In the genomic region with DNA sequence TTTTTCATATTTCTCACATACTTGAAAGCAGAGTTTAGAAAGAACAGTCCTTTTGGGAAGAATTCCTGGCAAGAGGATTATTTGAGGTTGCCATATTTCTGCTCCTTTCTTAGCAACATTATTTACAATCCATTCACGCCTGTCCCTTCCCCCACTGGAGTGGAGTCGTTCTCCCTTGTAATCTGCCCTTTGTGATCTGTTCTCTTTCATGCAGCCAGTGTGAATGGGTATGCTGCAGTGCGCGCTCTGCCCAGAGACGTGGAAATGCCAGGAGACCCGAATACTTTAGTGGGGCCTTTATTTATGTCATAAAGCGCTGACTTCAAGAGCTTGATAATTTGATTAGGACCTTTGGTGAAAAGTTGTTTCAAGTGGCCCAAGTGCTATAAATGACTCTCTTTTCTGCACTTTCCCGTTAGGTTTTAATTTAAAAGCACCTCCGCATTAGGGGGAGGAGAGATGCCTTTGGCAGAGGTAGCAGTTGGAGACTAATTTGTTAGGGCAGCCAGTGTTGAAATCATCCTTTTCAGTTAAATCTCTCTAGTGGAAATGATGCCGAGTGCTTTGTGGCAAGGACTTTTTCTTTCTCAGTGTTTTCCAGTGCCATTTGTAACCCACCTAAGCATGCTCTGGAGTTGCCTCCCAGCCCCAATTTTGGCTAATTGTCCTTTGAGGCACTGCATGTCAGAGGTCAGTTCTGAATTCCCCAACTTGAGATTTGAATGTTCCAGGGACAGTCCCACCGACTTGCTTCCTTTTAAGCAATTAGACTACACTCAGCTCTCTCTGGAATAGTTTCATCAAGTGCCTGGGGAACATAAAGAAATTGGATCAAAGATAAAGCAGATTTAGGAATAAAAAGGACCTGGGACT, we compare ENCODE assay signal across 10 cellular contexts. TPM values are rescaled to one million over a fixed set of nuclear protein-coding genes. Genes with fewer than 3 reads are reported as not detected.
DNase-seq lines count a peak whose midpoint lies in the region; ATAC-seq and TF ChIP-seq lines count a peak whose summit lies in the region.
"Had no signal": no experiment of that assay in that cellular context is flagged by ENCODE, and none has a peak within 500 bp of the region (broad histone marks: within the 10 kb centered on the region; RNA-seq: fewer than 3 reads in every experiment).

No MANE protein-coding gene starts in this region.

- TF ChIP-seq POLR2A in upper lobe of left lung (IDR thresholded peaks at IDR 0.05) = no peak

- CTCF ChIA-PET in naive thymus-derived CD4-positive, alpha-beta T cell (lab: Charles Lee) = interaction anchor here (10.3 to 15.6 kb wide), 2 partner anchors 9 to 22 kb away, joined by 162 to 249 read pairs; no protein-coding TSS in a partner anchor

- H3K27me3 Mint-ChIP-seq in activated naive CD4-positive, alpha-beta T cell treated with anti-CD3 and anti-CD28 coated beads, Interleukin-2, amount 50 U/mL, for 24 hours = no peaks in the 10 kb centered on the region
- H3K27me3 Mint-ChIP-seq in effector memory CD8-positive, alpha-beta T cell = no peaks in the 10 kb centered on the region
- no peaks in the 10 kb centered on the region for H3K27me3 Mint-ChIP-seq in naive thymus-derived CD4-positive, alpha-beta T cell

- WGBS in upper lobe of left lung, 2 donors = 47 to 53% methylated on average over 11 of the region's 11 CpGs

- intact Hi-C loops in naive thymus-derived CD4-positive, alpha-beta T cell (cut with micrococcal nuclease) = loop anchor here in 1 of 2 donors (1.0 kb wide), 1 partner anchor 9 kb away; no protein-coding TSS in a partner anchor

- peaks cover 96% of the 10 kb centered on the region for H3K4me1 Mint-ChIP-seq in activated naive CD4-positive, alpha-beta T cell treated with anti-CD3 and anti-CD28 coated beads, Interleukin-2, amount 50 U/mL, for 24 hours
- H3K4me1 Mint-ChIP-seq in effector memory CD8-positive, alpha-beta T cell (ENCODE audit: low read depth in 2 of 2) = peaks cover 67 to 79% of the 10 kb centered on the region in 2 donors
- peaks cover 62 to 90% (median 84%) of the 10 kb centered on the region in 7 donors for H3K4me1 Mint-ChIP-seq in naive thymus-derived CD4-positive, alpha-beta T cell

- H3K9me3 ChIP-seq in naive thymus-derived CD4-positive, alpha-beta T cell (ENCODE audit: control insufficient read depth in 2 of 3, low read length in 3 of 3) = no peaks in the 10 kb centered on the region
- H3K9me3 ChIP-seq in upper lobe of left lung = no peaks in the 10 kb centered on the region
- H3K9me3 ChIP-seq: BLaER1 treated with 17β-estradiol and CSF1 and Interleukin-3, amounts not matched to agents 10 nM and 100 nM had no signal

- no peak for TF ChIP-seq CTCF in upper lobe of left lung (IDR thresholded peaks at IDR 0.05)

- H3K36me3 ChIP-seq in naive thymus-derived CD4-positive, alpha-beta T cell (ENCODE audit: control insufficient read depth in 2 of 3, insufficient read depth in 3 of 3, low read length in 3 of 3) = peaks cover 0 to 15% (median 0%) of the 10 kb centered on the region in 3 experiments
- no peaks in the 10 kb centered on the region for H3K36me3 ChIP-seq in upper lobe of left lung

- H3K27ac ChIP-seq in naive thymus-derived CD4-positive, alpha-beta T cell (ENCODE audit: low read depth, low read length) = peak overlapping the region; percentile 80
- H3K27ac ChIP-seq in upper lobe of left lung = peak overlapping the region; percentile 77 to 85 (median 82)

- H3K4me3 Mint-ChIP-seq in activated naive CD4-positive, alpha-beta T cell treated with anti-CD3 and anti-CD28 coated beads, Interleukin-2, amount 50 U/mL, for 24 hours = peak overlapping the region; percentile 93
- H3K4me3 Mint-ChIP-seq in effector memory CD8-positive, alpha-beta T cell = peak overlapping the region; percentile 95 to 98
- H3K4me3 Mint-ChIP-seq in naive thymus-derived CD4-positive, alpha-beta T cell = peak overlapping the region; percentile 81 to 98 (median 92)

- ATAC-seq in effector memory CD8-positive, alpha-beta T cell (replicated peaks) = no peak
- no peak for ATAC-seq in naive thymus-derived CD4-positive, alpha-beta T cell
- ATAC-seq in upper lobe of left lung (ENCODE audit: low FRiP score in 2 of 2) (peak in 1 of 2 donors; percentile 22), HG03460 (IDR thresholded peaks at IDR 0.05; ENCODE audit: unreplicated experiment) (no peak)
- ATAC-seq: Panc1 had no signal

- H3K27ac Mint-ChIP-seq in activated naive CD4-positive, alpha-beta T cell treated with anti-CD3 and anti-CD28 coated beads, Interleukin-2, amount 50 U/mL, for 24 hours = peak overlapping the region; percentile 95
- peak overlapping the region; percentile 98 to 99 for H3K27ac Mint-ChIP-seq in effector memory CD8-positive, alpha-beta T cell
- peak overlapping the region; percentile 92 to 99 (median 96) for H3K27ac Mint-ChIP-seq in naive thymus-derived CD4-positive, alpha-beta T cell

- peaks cover 4% of the 10 kb centered on the region for H3K36me3 Mint-ChIP-seq in activated naive CD4-positive, alpha-beta T cell treated with anti-CD3 and anti-CD28 coated beads, Interleukin-2, amount 50 U/mL, for 24 hours
- peaks cover 45% of the 10 kb centered on the region for H3K36me3 Mint-ChIP-seq in effector memory CD8-positive, alpha-beta T cell (ENCODE audit: insufficient read depth)
- H3K36me3 Mint-ChIP-seq in naive thymus-derived CD4-positive, alpha-beta T cell = peaks cover 4 to 25% (median 18%) of the 10 kb centered on the region in 5 donors

- H3K9me3 Mint-ChIP-seq in activated naive CD4-positive, alpha-beta T cell treated with anti-CD3 and anti-CD28 coated beads, Interleukin-2, amount 50 U/mL, for 24 hours = no peaks in the 10 kb centered on the region
- no peaks in the 10 kb centered on the region for H3K9me3 Mint-ChIP-seq in effector memory CD8-positive, alpha-beta T cell
- no peaks in the 10 kb centered on the region for H3K9me3 Mint-ChIP-seq in naive thymus-derived CD4-positive, alpha-beta T cell

- no peaks in the 10 kb centered on the region for H3K27me3 ChIP-seq in naive thymus-derived CD4-positive, alpha-beta T cell (ENCODE audit: control insufficient read depth in 2 of 2, insufficient read depth in 2 of 2, low read length in 2 of 2)
- H3K27me3 ChIP-seq in upper lobe of left lung = no peaks in the 10 kb centered on the region
- H3K27me3 ChIP-seq: BLaER1 treated with 17β-estradiol and CSF1 and Interleukin-3, amounts not matched to agents 10 nM and 100 nM had no signal

- POLR2A ChIA-PET in naive thymus-derived CD4-positive, alpha-beta T cell (lab: Charles Lee) = interaction anchor here (0.7 to 10.9 kb wide), 4 partner anchors 9 to 25 kb away, joined by 3 to 234 read pairs (median 3); no protein-coding TSS in a partner anchor

- no peak for TF ChIP-seq EP300 in upper lobe of left lung (IDR thresholded peaks at IDR 0.05)

- peak overlapping the region; percentile 91 for H3K4me3 ChIP-seq in naive thymus-derived CD4-positive, alpha-beta T cell (ENCODE audit: low read length)
- no peak overlapping the region for H3K4me3 ChIP-seq in upper lobe of left lung
- H3K4me3 ChIP-seq: BLaER1 treated with 17β-estradiol and CSF1 and Interleukin-3, amounts not matched to agents 10 nM and 100 nM had no signal

- H3K4me1 ChIP-seq in naive thymus-derived CD4-positive, alpha-beta T cell (ENCODE audit: control insufficient read depth in 2 of 2, insufficient read depth in 2 of 2, low read length in 2 of 2) = peaks cover 68 to 73% of the 10 kb centered on the region in 2 donors
- peaks cover 65 to 96% (median 89%) of the 10 kb centered on the region in 4 donors for H3K4me1 ChIP-seq in upper lobe of left lung

- no peak for DNase-seq in activated naive CD4-positive, alpha-beta T cell treated with Interleukin-2 at 50 U/mL for 16 hours
- DNase-seq in effector memory CD8-positive, alpha-beta T cell = no peak
- DNase-seq in naive thymus-derived CD4-positive, alpha-beta T cell = peak in 2 of 9 donors; percentile 17 to 24
- DNase-seq in upper lobe of left lung (no peak), amniotic stem cell (lab: John Stamatoyannopoulos, UW) (no peak), NCI-H187 treated with DMSO at 0.1 percent for 48 hours (lab: John Stamatoyannopoulos, UW) (no peak)

RNA-seq across cellular contexts. Expression of gene PSMD6, which starts 52.5 kb away (rescaled TPM):
- total RNA-seq in naive thymus-derived CD4-positive, alpha-beta T cell = 100 to 1,000 TPM in 1 of 5 experiments, 10 to 100 TPM in 4; 63.4 to 103 (median 84.1) TPM
- polyA plus RNA-seq in naive thymus-derived CD4-positive, alpha-beta T cell = 100 to 1,000 TPM; 119 to 134 TPM
- total RNA-seq in upper lobe of left lung = 10 to 100 TPM; 41.2 to 69.3 (median 58.6) TPM

RNA-seq across cellular contexts. Expression of gene SCAANT1, which starts 58.6 kb away (rescaled TPM):
- not detected for total RNA-seq in naive thymus-derived CD4-positive, alpha-beta T cell
- polyA plus RNA-seq in naive thymus-derived CD4-positive, alpha-beta T cell = not detected
- total RNA-seq in upper lobe of left lung = not detected
